Comparison of ENCODE assay signal across 29 cellular contexts in the genomic region with DNA sequence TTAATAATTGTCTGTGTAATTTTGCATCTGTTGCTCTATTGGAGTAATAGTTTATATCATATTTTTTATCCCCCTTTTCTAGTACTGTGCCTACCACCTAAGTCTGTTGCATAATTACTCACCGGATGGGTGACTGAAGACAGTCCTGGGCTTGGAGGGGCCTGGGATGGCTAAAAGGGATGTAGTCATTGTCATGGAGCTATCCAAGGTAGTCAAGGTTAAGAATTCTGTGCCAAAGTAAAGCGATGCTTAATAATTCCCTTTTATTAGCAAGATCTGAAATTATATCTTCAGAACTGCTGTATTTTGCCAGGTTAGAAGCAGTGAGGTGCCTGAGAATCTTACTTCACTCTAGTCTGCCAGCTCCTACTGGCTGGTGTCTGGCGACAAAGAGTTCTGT.
"Had no signal": no experiment of that assay in that cellular context is flagged by ENCODE, and none has a peak within 500 bp of the region (broad histone marks: within the 10 kb centered on the region; RNA-seq: fewer than 3 reads in every experiment).

No MANE protein-coding gene starts in this region.

- H3K27ac Mint-ChIP-seq: activated B cell treated with CpG ODN at 0.5 μM for 24 hours; activated naive CD8-positive, alpha-beta T cell treated with anti-CD3 and anti-CD28 coated beads, Interleukin-2, amount 50 U/mL, for 24 hours; stimulated activated memory B cell treated with anti-CD40 and anti-IgM and Interleukin-4, amounts not matched to agents 10 μg/mL and 1 μg/mL and 100 μg/mL, for 72 hours; T-helper 1 cell treated with Interleukin-12 subunit alpha and Interleukin-12 subunit beta and Interleukin-4 antibody, amounts not matched to agents 30 μg/mL and 1 μg/mL, for 36 hours had no signal

- H3K9me3 Mint-ChIP-seq: activated B cell treated with CpG ODN at 0.5 μM for 24 hours; activated CD8-positive, alpha-beta T cell treated with anti-CD3 and anti-CD28 coated beads for 36 hours; activated naive CD8-positive, alpha-beta T cell treated with anti-CD3 and anti-CD28 coated beads, Interleukin-2, amount 50 U/mL, for 24 hours; neural crest cell; stimulated activated memory B cell treated with anti-CD40 and anti-IgM and Interleukin-4, amounts not matched to agents 10 μg/mL and 1 μg/mL and 100 μg/mL, for 72 hours; T-helper 1 cell treated with Interleukin-12 subunit alpha and Interleukin-12 subunit beta and Interleukin-4 antibody, amounts not matched to agents 30 μg/mL and 1 μg/mL, for 36 hours had no signal

- ATAC-seq: activated naive CD8-positive, alpha-beta T cell treated with anti-CD3 and anti-CD28 coated beads, Interleukin-2, amount 50 U/mL, for 24 hours; left lung; stimulated activated memory B cell treated with anti-CD40 and anti-IgM and Interleukin-4, amounts not matched to agents 10 μg/mL and 1 μg/mL and 100 μg/mL, for 72 hours had no signal

- H3K27ac ChIP-seq: breast epithelium, left lung, pancreas, sigmoid colon, stomach, suprapubic skin, tibial artery had no signal

- H3K4me3 Mint-ChIP-seq: activated B cell treated with CpG ODN at 0.5 μM for 24 hours; activated CD8-positive, alpha-beta T cell treated with anti-CD3 and anti-CD28 coated beads for 36 hours; activated naive CD8-positive, alpha-beta T cell treated with anti-CD3 and anti-CD28 coated beads, Interleukin-2, amount 50 U/mL, for 24 hours; stimulated activated memory B cell treated with anti-CD40 and anti-IgM and Interleukin-4, amounts not matched to agents 10 μg/mL and 1 μg/mL and 100 μg/mL, for 72 hours; T-helper 1 cell treated with Interleukin-12 subunit alpha and Interleukin-12 subunit beta and Interleukin-4 antibody, amounts not matched to agents 30 μg/mL and 1 μg/mL, for 36 hours had no signal

- H3K27me3 Mint-ChIP-seq: activated B cell treated with CpG ODN at 0.5 μM for 24 hours; activated CD8-positive, alpha-beta T cell treated with anti-CD3 and anti-CD28 coated beads for 36 hours; activated naive CD8-positive, alpha-beta T cell treated with anti-CD3 and anti-CD28 coated beads, Interleukin-2, amount 50 U/mL, for 24 hours; stimulated activated memory B cell treated with anti-CD40 and anti-IgM and Interleukin-4, amounts not matched to agents 10 μg/mL and 1 μg/mL and 100 μg/mL, for 72 hours had no signal

- DNase-seq: activated B cell treated with CpG ODN at 0.5 μM for 24 hours; activated CD4-positive, alpha-beta T cell treated with anti-CD3 and anti-CD28 coated beads, Interleukin-2, amount 50 U/mL, for 1 hour; activated CD8-positive, alpha-beta T cell treated with anti-CD3 and anti-CD28 coated beads for 36 hours; activated effector memory CD4-positive, alpha-beta T cell treated with Interleukin-2 at 50 U/mL for 16 hours; activated naive CD4-positive, alpha-beta T cell treated with Interleukin-2 at 50 U/mL for 16 hours; activated naive CD8-positive, alpha-beta T cell treated with anti-CD3 and anti-CD28 coated beads, Interleukin-2, amount 50 U/mL, for 24 hours; activated T-cell treated with anti-CD3 and anti-CD28 coated beads, Interleukin-2, amount 50 U/mL, for 48 hours; amygdala; central memory CD4-positive, alpha-beta T cell; dermis blood vessel endothelial cell; effector CD4-positive, alpha-beta T cell; glutamatergic neuron; left lung; mucosa of descending colon; nucleus accumbens; pancreas; retina; sigmoid colon; small intestine; stimulated activated CD4-positive, alpha-beta T cell treated with anti-CD3 and anti-CD28 coated beads, Interleukin-4, amount 100 ng/mL, for 24 hours; stomach; SW 1271; T1000; tibial artery had no signal

- H3K4me1 Mint-ChIP-seq: activated B cell treated with CpG ODN at 0.5 μM for 24 hours; activated naive CD8-positive, alpha-beta T cell treated with anti-CD3 and anti-CD28 coated beads, Interleukin-2, amount 50 U/mL, for 24 hours; neural crest cell; stimulated activated memory B cell treated with anti-CD40 and anti-IgM and Interleukin-4, amounts not matched to agents 10 μg/mL and 1 μg/mL and 100 μg/mL, for 72 hours had no signal
